In the genomic region with DNA sequence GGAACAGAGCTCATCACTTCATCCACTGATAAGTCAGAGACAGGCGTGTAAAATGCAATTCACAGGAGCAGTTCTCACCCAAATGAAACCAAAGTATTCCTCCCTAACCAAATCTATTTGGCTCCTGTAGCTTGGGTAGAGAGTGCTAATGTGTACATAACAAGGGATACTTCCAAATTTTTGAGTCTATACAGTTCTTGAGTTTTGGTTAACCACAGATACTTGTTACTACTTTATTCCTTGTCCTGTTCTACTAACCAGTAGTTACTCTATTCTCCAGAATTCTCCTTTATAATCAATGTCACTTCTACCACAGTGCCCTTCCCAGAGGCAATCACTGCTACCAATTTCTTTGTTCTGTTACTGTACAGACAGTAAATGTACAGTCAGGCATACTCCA, we compare ENCODE assay signal across 1 cellular context.
TF ChIP-seq lines count a peak whose summit lies in the region.

No MANE protein-coding gene starts in this region.

TF ChIP-seq in HepG2, 621 proteins besides CTCF, POLR2A, EP300 and RAD21 (continued from another document):
- TF ChIP-seq, protein P1, sequence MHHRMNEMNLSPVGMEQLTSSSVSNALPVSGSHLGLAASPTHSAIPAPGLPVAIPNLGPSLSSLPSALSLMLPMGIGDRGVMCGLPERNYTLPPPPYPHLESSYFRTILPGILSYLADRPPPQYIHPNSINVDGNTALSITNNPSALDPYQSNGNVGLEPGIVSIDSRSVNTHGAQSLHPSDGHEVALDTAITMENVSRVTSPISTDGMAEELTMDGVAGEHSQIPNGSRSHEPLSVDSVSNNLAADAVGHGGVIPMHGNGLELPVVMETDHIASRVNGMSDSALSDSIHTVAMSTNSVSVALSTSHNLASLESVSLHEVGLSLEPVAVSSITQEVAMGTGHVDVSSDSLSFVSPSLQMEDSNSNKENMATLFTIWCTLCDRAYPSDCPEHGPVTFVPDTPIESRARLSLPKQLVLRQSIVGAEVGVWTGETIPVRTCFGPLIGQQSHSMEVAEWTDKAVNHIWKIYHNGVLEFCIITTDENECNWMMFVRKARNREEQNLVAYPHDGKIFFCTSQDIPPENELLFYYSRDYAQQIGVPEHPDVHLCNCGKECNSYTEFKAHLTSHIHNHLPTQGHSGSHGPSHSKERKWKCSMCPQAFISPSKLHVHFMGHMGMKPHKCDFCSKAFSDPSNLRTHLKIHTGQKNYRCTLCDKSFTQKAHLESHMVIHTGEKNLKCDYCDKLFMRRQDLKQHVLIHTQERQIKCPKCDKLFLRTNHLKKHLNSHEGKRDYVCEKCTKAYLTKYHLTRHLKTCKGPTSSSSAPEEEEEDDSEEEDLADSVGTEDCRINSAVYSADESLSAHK (CRISPR knock-in tag; IDR thresholded peaks at IDR 0.05; ENCODE audit: borderline replicate concordance): no peak
- TF ChIP-seq HNRNPK (IDR thresholded peaks at IDR 0.05; ENCODE audit: low read depth, low read length, poor library complexity, severe bottlenecking) (no peak), BRD4 (CRISPR knock-in tag; IDR thresholded peaks at IDR 0.05) (no peak), NFRKB (IDR thresholded peaks at IDR 0.05) (no peak), KLF15 (CRISPR knock-in tag; IDR thresholded peaks at IDR 0.05; ENCODE audit: borderline replicate concordance) (no peak), NFATC3 (CRISPR knock-in tag; IDR thresholded peaks at IDR 0.05) (no peak)
